In the genomic region with DNA sequence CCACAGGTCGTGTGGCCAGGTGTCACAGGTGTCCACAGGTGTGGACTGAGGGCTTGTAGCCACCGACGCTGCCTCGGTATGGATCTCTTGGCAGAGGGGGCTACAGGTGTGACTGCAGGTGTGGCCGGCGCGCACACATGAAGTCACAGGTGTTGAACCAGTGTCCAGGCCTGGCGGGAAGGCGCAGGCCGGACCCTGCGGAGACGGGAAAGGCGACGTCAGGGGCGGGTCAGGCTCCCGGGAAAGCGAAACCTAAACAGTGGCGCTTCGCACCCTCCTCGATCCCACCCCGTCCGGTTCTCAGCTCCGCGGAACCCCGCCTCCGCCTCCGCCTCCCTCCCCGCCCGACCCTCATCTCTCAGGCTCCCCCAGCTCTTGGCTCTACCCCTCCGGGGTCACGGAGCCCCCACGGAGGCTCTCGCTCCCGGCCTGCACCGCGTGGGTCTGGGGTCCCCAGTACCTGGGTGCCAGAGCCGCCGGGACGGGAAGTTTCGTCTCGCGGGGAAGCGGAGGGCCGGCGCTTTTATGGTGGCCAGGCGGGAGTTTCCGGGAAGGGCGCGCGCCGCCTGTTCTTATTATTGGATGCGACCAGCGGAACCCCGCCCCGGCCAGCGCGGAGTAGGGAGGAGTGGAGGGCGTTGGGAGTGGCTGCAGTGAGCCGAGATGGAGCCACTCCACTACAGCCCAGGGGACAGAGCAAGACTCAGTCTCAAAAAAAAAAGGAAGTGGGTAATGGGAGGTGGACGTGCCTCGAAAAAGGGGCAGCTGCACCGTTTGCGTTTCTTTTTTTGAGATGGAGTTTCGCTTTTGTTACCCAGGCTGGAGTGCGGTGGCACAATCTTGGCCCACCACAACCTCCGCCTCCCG, we compare ENCODE assay signal across 8 cellular contexts. TPM values are rescaled to one million over a fixed set of nuclear protein-coding genes. Genes with fewer than 3 reads are reported as not detected.
DNase-seq lines count a peak whose midpoint lies in the region; FAIRE-seq and TF ChIP-seq lines count a peak whose summit lies in the region.

A gene (minus strand): TSS at position 498 of the 867 bp plus-strand sequence. CDS start 586 bp downstream, outside the sequence.

- H3K79me2 ChIP-seq in DOHH2 (ENCODE audit: control insufficient read depth, low read length) (peaks cover 6% of the 10 kb centered on the region), GM23248 (ENCODE audit: insufficient read depth) (no peaks in the 10 kb centered on the region)

- no peak for FAIRE-seq in frontal cortex (lab: Jason Lieb, UNC)

- peak within 1 kb of the TSS; percentile 98 for H3K4me2 ChIP-seq in DOHH2 (ENCODE audit: low read length)
- H3K4me2 ChIP-seq in GM23248 (ENCODE audit: unreplicated experiment) = peak within 1 kb of the TSS; percentile 84

- H3F3A ChIP-seq in DOHH2 (ENCODE audit: control insufficient read depth, insufficient read depth) (peaks cover 10% of the 10 kb centered on the region; the same call in 1 of the 2 replicates), GM23248 (ENCODE audit: insufficient read depth) (peaks cover 7% of the 10 kb centered on the region; the same call in 1 of the 2 replicates)

- no peaks in the 10 kb centered on the region for H3K9me2 ChIP-seq in DOHH2 (replicated peaks; ENCODE audit: control insufficient read depth, low read length)
- no peaks in the 10 kb centered on the region for H3K9me2 ChIP-seq in GM23248 (ENCODE audit: insufficient read depth)

- 4 to 5% methylated on average over 50 to 67 of the region's 67 CpGs for WGBS in GM23248 (ENCODE audit: low coverage in 1 of 2, low lambda C conversion rate in 2 of 2, missing lambda C conversion rate in 2 of 2), 2 experiments

- H2AFZ ChIP-seq in GM23248 = peak within 1 kb of the TSS; percentile 66; the same call in 1 of the 2 replicates

- H3K4me1 ChIP-seq in DOHH2 (ENCODE audit: control insufficient read depth, low read length) = peaks cover 31% of the 10 kb centered on the region
- H3K4me1 ChIP-seq in GM23248 (ENCODE audit: insufficient read depth) = no peaks in the 10 kb centered on the region
- H3K4me1 ChIP-seq in SJSA1 (replicated peaks) = peaks cover 8% of the 10 kb centered on the region

- peaks cover 8% of the 10 kb centered on the region for H4K20me1 ChIP-seq in DOHH2 (ENCODE audit: control insufficient read depth, insufficient read depth, low read depth, low read length)
- H4K20me1 ChIP-seq in GM23248 (ENCODE audit: insufficient read depth) = no peaks in the 10 kb centered on the region

- H3K27me3 ChIP-seq in DOHH2 (ENCODE audit: control insufficient read depth, low read length) = no peaks in the 10 kb centered on the region
- no peaks in the 10 kb centered on the region for H3K27me3 ChIP-seq in GM23248 (replicated peaks; ENCODE audit: insufficient read depth)
- no peaks in the 10 kb centered on the region for H3K27me3 ChIP-seq in SJSA1 (replicated peaks)

- TF ChIP-seq CTCF in DOHH2 (IDR thresholded peaks at IDR 0.05; ENCODE audit: low read depth, low read length, poor library complexity, severe bottlenecking) (no peak), LNCaP clone FGC (IDR thresholded peaks at IDR 0.05; ENCODE audit: control insufficient read depth, extremely low read depth, insufficient read depth) (no peak)

- H3K27ac ChIP-seq in DOHH2 (ENCODE audit: low read depth, low read length) (peak within 1 kb of the TSS; percentile 73), GM23248 (peak within 1 kb of the TSS; percentile 82), SJSA1 (peak within 1 kb of the TSS; percentile 92), substantia nigra (ENCODE audit: low read depth, low read length, poor library complexity, severe bottlenecking) (peak within 1 kb of the TSS; percentile 80)

- peak within 1 kb of the TSS; percentile 86 for H3K9ac ChIP-seq in GM23248

- in situ Hi-C loops in GM23248 (cut with MboI) = no loop called here

- H3K36me3 ChIP-seq in DOHH2 (ENCODE audit: control insufficient read depth, low read length) = peaks cover 34% of the 10 kb centered on the region
- H3K36me3 ChIP-seq in GM23248 (ENCODE audit: low read depth) = peaks cover 2% of the 10 kb centered on the region; the same call in 1 of the 2 replicates
- H3K36me3 ChIP-seq in SJSA1 = peaks cover 34% of the 10 kb centered on the region

- DNase-seq in GM23248 (peak; percentile 98), LNCaP clone FGC (ENCODE audit: low read depth) (peak; percentile 73), SJSA1 (ENCODE audit: low read depth in 1 of 2, low spot score in 2 of 2) (peak; percentile 82 to 87), frontal cortex (ENCODE audit: low spot score in 2 of 2) (peak; percentile 93 to 94), non-pigmented ciliary epithelial cell (ENCODE audit: low read depth) (peak; percentile 44), substantia nigra (lab: John Stamatoyannopoulos, UW) (peak; percentile 30 to 92 (median 80))
- peak; percentile 86 for DNase-seq in activated naive CD4-positive, alpha-beta T cell treated with Interleukin-2 at 50 U/mL for 16 hours

- H3K9me3 ChIP-seq in DOHH2 (ENCODE audit: control insufficient read depth, insufficient read depth, low read length) (no peaks in the 10 kb centered on the region), GM23248 (ENCODE audit: low read depth) (no peaks in the 10 kb centered on the region), SJSA1 (replicated peaks) (no peaks in the 10 kb centered on the region)

- peak within 1 kb of the TSS; percentile 84 for H3K4me3 ChIP-seq in DOHH2 (ENCODE audit: low read length)
- peak within 1 kb of the TSS; percentile 88 for H3K4me3 ChIP-seq in GM23248
- peak within 1 kb of the TSS; percentile 59 for H3K4me3 ChIP-seq in LNCaP clone FGC (ENCODE audit: low read depth, low read length)
- H3K4me3 ChIP-seq in SJSA1 = peak within 1 kb of the TSS; percentile 78

RNA-seq across cellular contexts. Expression of the gene that starts here (rescaled TPM):
- 3.7 and 11.8 TPM in 2 replicates for total RNA-seq in GM23248 (2014; rRNA removed; shearing (Covaris generic))
- 4.7 and 5.1 TPM in 2 replicates for polyA plus RNA-seq in GM23248 (2016; fragmentation: Nextera tagmentation; extraction: Ambion mirVana)
- 4.3 and 5.9 TPM in 2 replicates for total RNA-seq in SJSA1 (2014; rRNA removed; shearing (Covaris generic))
- 0.82 TPM for total RNA-seq in frontal cortex

Comparison
In these comparisons a context has a peak if more than half of its experiments do, and no peak if none do; other contexts are left out.
1. Peak in every context shown above with its lines: DNase-seq, H3K4me3 ChIP-seq and H3K27ac ChIP-seq.
2. Peak in DNase-seq in frontal cortex; RNA of the gene not detected or under 1 TPM.
3. DNase-seq: peak in every context shown above with its lines; median percentile 98 in GM23248; 94 in frontal cortex; 86 in activated naive CD4-positive, alpha-beta T cell treated with Interleukin-2 at 50 U/mL for 16 hours; 84 in SJSA1; 80 in substantia nigra; 73 in LNCaP clone FGC; 44 in non-pigmented ciliary epithelial cell.